Comparison of ENCODE assay signal across 3 cellular contexts in the genomic region with DNA sequence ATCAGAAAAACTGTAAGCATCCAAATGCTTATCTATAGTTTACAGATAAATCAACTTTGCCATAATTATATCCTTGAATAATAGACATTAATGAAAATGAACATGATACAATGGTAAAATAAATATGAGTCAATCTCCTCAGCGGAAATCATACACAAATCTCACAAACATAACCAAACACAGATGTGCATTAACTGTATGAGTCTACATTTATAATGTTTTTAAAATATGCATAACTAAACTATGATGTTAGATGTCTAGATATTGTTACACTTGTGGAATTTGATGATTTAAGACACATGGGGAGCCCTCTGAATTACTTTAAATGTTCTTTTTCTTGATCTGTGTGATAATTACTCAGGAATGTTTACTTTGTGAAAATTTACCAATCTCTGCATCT.
"Had no signal": no experiment of that assay in that cellular context is flagged by ENCODE, and none has a peak within 500 bp of the region (broad histone marks: within the 10 kb centered on the region; RNA-seq: fewer than 3 reads in every experiment).

No MANE protein-coding gene starts in this region.

- ATAC-seq: GM12878 had no signal

- H3K4me3 ChIP-seq: GM12878 had no signal

- DNase-seq: GDM1, GF-D8 had no signal
